8 cellular contexts compared by ENCODE assay signal in the genomic region with DNA sequence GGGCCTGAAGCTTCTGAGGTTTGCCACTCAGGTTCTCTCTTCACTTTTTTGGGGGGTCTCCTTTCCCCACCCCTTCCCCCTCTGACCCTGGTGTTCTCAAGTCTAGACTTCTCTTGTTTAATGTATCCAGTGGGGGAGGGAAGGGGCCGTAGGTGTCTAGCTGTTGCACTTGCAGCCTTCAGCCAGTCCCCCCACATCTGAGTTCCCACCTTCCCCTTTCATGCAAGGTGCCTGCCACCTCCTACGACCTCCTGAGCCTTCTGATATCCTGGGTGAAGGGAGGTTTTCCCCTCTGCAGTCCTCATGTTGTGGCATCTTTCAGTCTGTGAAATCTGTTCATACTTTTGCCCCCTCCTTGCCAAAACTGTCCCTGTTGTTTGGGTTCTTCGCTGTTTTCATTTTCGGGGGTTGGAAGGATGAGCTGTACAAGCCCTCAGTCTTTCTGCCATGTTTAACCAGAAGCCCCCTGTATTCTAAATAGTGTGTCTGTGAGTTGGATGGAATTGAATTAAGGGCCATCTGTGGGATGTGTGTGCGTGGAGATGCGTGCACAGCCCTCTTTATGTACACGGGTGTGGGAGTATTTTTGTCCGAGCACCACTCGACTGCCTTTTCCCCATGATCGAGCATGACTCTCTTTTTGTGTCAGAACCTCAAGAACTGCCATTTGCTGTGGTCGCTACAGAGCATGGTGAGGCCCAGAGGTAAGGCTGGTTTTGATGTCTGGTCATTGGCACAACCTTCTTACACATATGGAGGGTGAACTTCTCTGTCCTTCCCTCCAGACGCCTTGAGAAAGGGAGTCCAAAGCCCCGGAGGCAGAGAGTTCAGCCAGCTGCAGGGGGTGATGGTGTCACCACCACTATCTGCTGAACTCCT. TPM values are rescaled to one million over a fixed set of nuclear protein-coding genes. Genes with fewer than 3 reads are reported as not detected.
DNase-seq lines count a peak whose midpoint lies in the region; ATAC-seq and TF ChIP-seq lines count a peak whose summit lies in the region.

No MANE protein-coding gene starts in this region.

- H3K9me3 ChIP-seq in SJCRH30 (replicated peaks) (no peaks in the 10 kb centered on the region; the same call in 1 of the 2 replicates), esophagus muscularis mucosa (no peaks in the 10 kb centered on the region), skeletal muscle tissue (ENCODE audit: control insufficient read depth in 3 of 3, low read length in 3 of 3) (no peaks in the 10 kb centered on the region), PC-3 (ENCODE audit: low read length) (no peaks in the 10 kb centered on the region)

- no TSS peak for BruUV-seq in PC-3 (replicated peaks; lab: Mats Ljungman, UMichigan)

- peaks cover 66% of the 10 kb centered on the region for H4K20me1 ChIP-seq in PC-3 (ENCODE audit: low read length)

- intact Hi-C loops in esophagus muscularis mucosa (cut with DNase I): no loop called here
- intact Hi-C loops in PC-3 (cut with micrococcal nuclease): no loop called here

- no peak for TF ChIP-seq POLR2A in esophagus muscularis mucosa (IDR thresholded peaks at IDR 0.05; ENCODE audit: low read depth)

- peaks cover 100% of the 10 kb centered on the region for H3K79me2 ChIP-seq in PC-3 (ENCODE audit: low read length)

- no peak for TF ChIP-seq EP300 in esophagus muscularis mucosa (IDR thresholded peaks at IDR 0.05)

- H2AFZ ChIP-seq in PC-3 (ENCODE audit: low read length): no peak overlapping the region

- H3K4me3 ChIP-seq in GM12865 (ENCODE audit: low read depth, low read length) (peak overlapping the region; percentile 26), SJCRH30 (no peak overlapping the region), esophagus muscularis mucosa (no peak overlapping the region), skeletal muscle tissue (ENCODE audit: low read length in 3 of 3) (no peak overlapping the region), PC-3 (ENCODE audit: low read length) (no peak overlapping the region)

- H3K9me2 ChIP-seq in PC-3 (replicated peaks; ENCODE audit: low read length): no peaks in the 10 kb centered on the region

- no peaks in the 10 kb centered on the region for H3F3A ChIP-seq in PC-3 (ENCODE audit: low read length, unreplicated experiment)

- H3K4me2 ChIP-seq in PC-3 (ENCODE audit: low read length): no peak overlapping the region

- no peak for ATAC-seq in PC-3

- H3K36me3 ChIP-seq in SJCRH30 (peaks cover 27% of the 10 kb centered on the region), esophagus muscularis mucosa (peaks cover 0 to 3% (median 0%) of the 10 kb centered on the region in 4 donors), skeletal muscle tissue (ENCODE audit: control insufficient read depth in 3 of 3, insufficient read depth in 3 of 3, low read length in 3 of 3) (no peaks in the 10 kb centered on the region), PC-3 (ENCODE audit: low read depth, low read length) (no peaks in the 10 kb centered on the region)

- WGBS in esophagus muscularis mucosa: 57% methylated on average over 13 of the region's 13 CpGs

- POLR2A ChIA-PET in PC-3 (lab: Charles Lee; ENCODE audit: unreplicated experiment): no interaction called here

- peaks cover 58% of the 10 kb centered on the region for H3K4me1 ChIP-seq in SJCRH30
- H3K4me1 ChIP-seq in esophagus muscularis mucosa: peaks cover 82 to 100% (median 100%) of the 10 kb centered on the region in 4 donors
- peaks cover 55 to 61% (median 58%) of the 10 kb centered on the region in 3 donors for H3K4me1 ChIP-seq in skeletal muscle tissue (ENCODE audit: control insufficient read depth in 3 of 3, insufficient read depth in 3 of 3, low read length in 3 of 3)
- H3K4me1 ChIP-seq in PC-3 (ENCODE audit: insufficient read depth, low read length): peaks cover 9% of the 10 kb centered on the region

- CTCF ChIA-PET in PC-3 (lab: Charles Lee): no interaction called here

- H3K27ac ChIP-seq in SJCRH30 (peak overlapping the region; percentile 86), esophagus muscularis mucosa (replicated peaks in 1 of 4) (peak overlapping the region; percentile 66 to 79 (median 72)), skeletal muscle tissue (ENCODE audit: low read depth, low read length) (peak overlapping the region; percentile 79), PC-3 (ENCODE audit: low read length) (no peak overlapping the region)

- peak; percentile 59 for DNase-seq in GM12865 (ENCODE audit: low read depth)
- no peak for DNase-seq in SJCRH30
- no peak for DNase-seq in esophagus muscularis mucosa (ENCODE audit: extremely low spot score)
- DNase-seq in PC-3: no peak
- DNase-seq in NCI-H446 (lab: John Stamatoyannopoulos, UW): no peak
- DNase-seq in activated gamma-delta T cell treated with Interleukin-2 at 50 U/mL for 16 hours: no peak
- no peak for DNase-seq in activated effector memory CD4-positive, alpha-beta T cell treated with Interleukin-2 at 50 U/mL for 16 hours

- peak overlapping the region in 1 of 3 donors; percentile 43 for H3K9ac ChIP-seq in skeletal muscle tissue (ENCODE audit: low read depth in 1 of 3, low read length in 3 of 3)
- H3K9ac ChIP-seq in PC-3 (ENCODE audit: low read length): no peak overlapping the region

- H3K27me3 ChIP-seq in SJCRH30 (no peaks in the 10 kb centered on the region), esophagus muscularis mucosa (no peaks in the 10 kb centered on the region), skeletal muscle tissue (ENCODE audit: control insufficient read depth in 3 of 3, insufficient read depth in 3 of 3, low read length in 3 of 3) (no peaks in the 10 kb centered on the region), PC-3 (ENCODE audit: low read length) (no peaks in the 10 kb centered on the region)

- no peak for TF ChIP-seq CTCF in GM12865 (IDR thresholded peaks at IDR 0.05; ENCODE audit: insufficient read depth, low read depth, low read length, missing control alignments)
- no peak for TF ChIP-seq CTCF in esophagus muscularis mucosa (IDR thresholded peaks at IDR 0.05)
- no peak for TF ChIP-seq CTCF in PC-3 (conservative IDR thresholded peaks at IDR 0.05; ENCODE audit: low read depth, low read length)

RNA-seq across cellular contexts. Expression of gene PRRC2B, which starts 23.6 kb away (rescaled TPM):
- total RNA-seq in SJCRH30 (2014; rRNA removed; shearing (Covaris generic)): 173 and 185 TPM in 2 replicates
- total RNA-seq in esophagus muscularis mucosa (100 to 1,000 TPM; 109 to 226 (median 148) TPM), skeletal muscle tissue (68.4 TPM), PC-3 (2014; rRNA removed) (46.9 and 64.7 TPM in 2 replicates)
